8 cellular contexts compared by ENCODE assay signal in the genomic region with DNA sequence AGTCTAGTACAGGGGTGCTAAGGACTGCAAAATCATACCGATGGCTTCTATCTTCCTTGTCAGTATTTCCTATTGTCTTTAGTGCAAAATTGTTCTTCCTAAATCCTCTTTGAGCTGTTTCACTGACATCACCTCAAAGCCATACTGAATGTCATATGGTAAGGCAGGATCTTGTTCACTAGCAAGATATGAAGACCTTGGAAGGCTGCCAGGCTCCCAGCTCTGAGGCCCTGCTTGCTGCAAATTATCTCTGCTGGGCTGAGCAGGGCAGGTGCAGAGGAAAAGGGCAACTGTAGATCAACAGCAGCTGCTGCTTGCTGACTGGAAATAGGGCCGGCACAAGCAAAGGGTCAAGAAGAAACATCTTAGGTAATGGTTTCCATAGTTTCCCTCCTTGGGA. TPM values are rescaled to one million over a fixed set of nuclear protein-coding genes. Genes with fewer than 3 reads are reported as not detected.
DNase-seq lines count a peak whose midpoint lies in the region; ATAC-seq, FAIRE-seq and TF ChIP-seq lines count a peak whose summit lies in the region.

No MANE protein-coding gene starts in this region.

- TF ChIP-seq POLR2A in H54 (IDR thresholded peaks at IDR 0.05; ENCODE audit: low read depth, low read length) (no peak), vagina (IDR thresholded peaks at IDR 0.05) (no peak)

- no peak overlapping the region for H3K4me3 ChIP-seq in WERI-Rb-1 (ENCODE audit: low read depth, low read length)
- no peak overlapping the region for H3K4me3 ChIP-seq in vagina

- no peaks in the 10 kb centered on the region for H3K36me3 ChIP-seq in WERI-Rb-1
- no peaks in the 10 kb centered on the region for H3K36me3 ChIP-seq in vagina

- H3K27ac ChIP-seq in WERI-Rb-1 = peak overlapping the region; percentile 19
- no peak overlapping the region for H3K27ac ChIP-seq in vagina

- DNase-seq in DMS53 treated with DMSO at 0.1 percent for 48 hours (lab: John Stamatoyannopoulos, UW; ENCODE audit: unreplicated experiment) (peak; percentile 98), H54 (ENCODE audit: insufficient read length, low spot score) (peak; percentile 9), NCI-H187 treated with DMSO at 0.1 percent for 48 hours (lab: John Stamatoyannopoulos, UW) (peak; percentile 62), WERI-Rb-1 (peak; percentile 88), myocyte (ENCODE audit: low read depth) (peak; percentile 95), vagina (ENCODE audit: extremely low spot score in 2 of 2) (no peak)

- no peak for TF ChIP-seq CTCF in WERI-Rb-1 (IDR thresholded peaks at IDR 0.05; ENCODE audit: low read depth, low read length)
- TF ChIP-seq CTCF in vagina (IDR thresholded peaks at IDR 0.05) = no peak

- FAIRE-seq in H54 (lab: Jason Lieb, UNC) = peak; percentile 95

- no peaks in the 10 kb centered on the region for H3K4me1 ChIP-seq in vagina

- no peak for ATAC-seq in HG02884 (IDR thresholded peaks at IDR 0.05; ENCODE audit: unreplicated experiment)
- no peak for ATAC-seq in HG03342 (IDR thresholded peaks at IDR 0.05; ENCODE audit: unreplicated experiment)

- H3K27me3 ChIP-seq in WERI-Rb-1 (ENCODE audit: insufficient read depth, low read depth, severe bottlenecking) = no peaks in the 10 kb centered on the region
- no peaks in the 10 kb centered on the region for H3K27me3 ChIP-seq in vagina

- intact Hi-C loops in vagina (cut with DNase I) = no loop called here

- H3K9me3 ChIP-seq in WERI-Rb-1 (ENCODE audit: severe bottlenecking) = peaks cover 2% of the 10 kb centered on the region
- no peaks in the 10 kb centered on the region for H3K9me3 ChIP-seq in vagina

RNA-seq across cellular contexts. Expression of a gene that starts 58.2 kb away (rescaled TPM):
- total RNA-seq in myocyte (62.5 and 75.1 TPM in 2 replicates), vagina (7.4 TPM)
- 10.3 TPM for polyA plus RNA-seq in myocyte (2012)

Comparison
In these comparisons a context has a peak if more than half of its experiments do, and no peak if none do; other contexts are left out.
1. DNase-seq: peak in DMS53 treated with DMSO at 0.1 percent for 48 hours (single experiment), H54 (single experiment), NCI-H187 treated with DMSO at 0.1 percent for 48 hours (single experiment), WERI-Rb-1 (single experiment) and myocyte (single experiment); none in vagina (0 of 2).